Comparison of ENCODE assay signal across 24 cellular contexts in the genomic region with DNA sequence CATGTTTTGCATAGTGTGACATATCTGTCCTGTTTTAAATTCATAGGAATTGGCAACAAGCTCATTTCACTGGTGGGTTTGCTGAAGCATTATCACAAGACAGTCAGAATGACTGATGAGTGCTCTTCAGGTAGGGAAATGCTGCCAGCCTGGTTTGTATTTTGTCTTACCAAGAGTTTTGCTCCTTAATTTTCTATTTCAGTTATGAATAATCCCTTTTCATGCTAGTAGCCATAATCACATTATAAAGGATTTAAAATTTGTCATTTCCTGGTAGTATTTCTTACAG.
"Had no signal": no experiment of that assay in that cellular context is flagged by ENCODE, and none has a peak within 500 bp of the region (broad histone marks: within the 10 kb centered on the region; RNA-seq: fewer than 3 reads in every experiment).

No MANE protein-coding gene starts in this region.

- H3K27me3 ChIP-seq: SJCRH30 had no signal

- H3K36me3 Mint-ChIP-seq: activated naive CD4-positive, alpha-beta T cell treated with anti-CD3 and anti-CD28 coated beads, Interleukin-2, amount 10 ng/mL, durations not matched to agents 7 days and 5 days; activated naive CD8-positive, alpha-beta T cell treated with anti-CD3 and anti-CD28 coated beads for 36 hours; T-cell had no signal

- H3K27me3 Mint-ChIP-seq: activated CD8-positive, alpha-beta T cell treated with anti-CD3 and anti-CD28 coated beads for 36 hours; activated naive CD4-positive, alpha-beta T cell treated with anti-CD3 and anti-CD28 coated beads, Interleukin-2, amount 10 ng/mL, durations not matched to agents 7 days and 5 days; activated naive CD8-positive, alpha-beta T cell treated with anti-CD3 and anti-CD28 coated beads for 36 hours; T-cell had no signal

- H3K9me3 ChIP-seq: SJCRH30 had no signal

- H3K27ac ChIP-seq: SJCRH30, VCaP had no signal

- H3K9me3 Mint-ChIP-seq: activated CD8-positive, alpha-beta T cell treated with anti-CD3 and anti-CD28 coated beads for 36 hours; activated naive CD8-positive, alpha-beta T cell treated with anti-CD3 and anti-CD28 coated beads for 36 hours; activated T-cell treated with anti-CD3 and anti-CD28 coated beads, Interleukin-2, amount 50 U/mL, for 72 hours had no signal

- H3K4me3 Mint-ChIP-seq: activated CD8-positive, alpha-beta T cell treated with anti-CD3 and anti-CD28 coated beads for 36 hours; activated naive CD4-positive, alpha-beta T cell treated with anti-CD3 and anti-CD28 coated beads, Interleukin-2, amount 10 ng/mL, durations not matched to agents 7 days and 5 days; activated naive CD8-positive, alpha-beta T cell treated with anti-CD3 and anti-CD28 coated beads for 36 hours; activated T-cell treated with anti-CD3 and anti-CD28 coated beads, Interleukin-2, amount 50 U/mL, for 72 hours; T-cell had no signal

- DNase-seq: activated CD4-positive, alpha-beta T cell treated with anti-CD3 and anti-CD28 coated beads, Interleukin-2, amount 50 U/mL, for 1 hour; activated CD4-positive, CD25-positive, alpha-beta regulatory T cell; activated CD8-positive, alpha-beta memory T cell treated with anti-CD3 and anti-CD28 coated beads, Interleukin-2, amount 50 U/mL, for 4 hours; activated CD8-positive, alpha-beta T cell treated with anti-CD3 and anti-CD28 coated beads for 36 hours; activated gamma-delta T cell treated with Interleukin-2 at 50 U/mL for 16 hours; activated naive CD4-positive, alpha-beta T cell treated with anti-CD3 and anti-CD28 coated beads, Interleukin-2, amount 10 ng/mL, durations not matched to agents 7 days and 5 days; activated naive CD8-positive, alpha-beta T cell treated with anti-CD3 and anti-CD28 coated beads for 36 hours; activated T-cell treated with anti-CD3 and anti-CD28 coated beads, Interleukin-2, amount 50 U/mL, for 72 hours; caudate nucleus; KG1; NCI-H1092; NCI-H1417; NCI-H1930; NCI-H345; NCI-H510A; NCI-H526 treated with DMSO at 0.1 percent for 48 hours; NCI-H82; RPMI8226; SJCRH30; T-cell; T-helper 2 cell; T1000 had no signal

- H3K4me3 ChIP-seq: SJCRH30 had no signal

- H3K4me1 Mint-ChIP-seq: activated naive CD4-positive, alpha-beta T cell treated with anti-CD3 and anti-CD28 coated beads, Interleukin-2, amount 10 ng/mL, durations not matched to agents 7 days and 5 days; activated naive CD8-positive, alpha-beta T cell treated with anti-CD3 and anti-CD28 coated beads for 36 hours; T-cell had no signal

- H3K36me3 ChIP-seq: SJCRH30 had no signal

- H3K27ac Mint-ChIP-seq: activated CD8-positive, alpha-beta T cell treated with anti-CD3 and anti-CD28 coated beads for 36 hours; activated naive CD4-positive, alpha-beta T cell treated with anti-CD3 and anti-CD28 coated beads, Interleukin-2, amount 10 ng/mL, durations not matched to agents 7 days and 5 days; activated naive CD8-positive, alpha-beta T cell treated with anti-CD3 and anti-CD28 coated beads for 36 hours; activated T-cell treated with anti-CD3 and anti-CD28 coated beads, Interleukin-2, amount 50 U/mL, for 72 hours; activated T-helper 2 cell treated with anti-CD3 and anti-CD28 coated beads, Interferon-gamma antibody, Interleukin-2, Interleukin-4, amounts not matched to agents 10 μg/mL and 5 μg/mL and 100 μg/mL, durations not matched to agents 14 hours and 24 hours and 36 hours; T-cell had no signal
